Comparison of ENCODE assay signal across 1 cellular context in genomic region chr4:73452953-73453700, GRCh38.
TF ChIP-seq lines count a peak whose summit lies in the region.

No MANE protein-coding gene starts in this region.

TF ChIP-seq in HepG2, 621 proteins besides CTCF, POLR2A, EP300 and RAD21:
- TF ChIP-seq ZNF841 (CRISPR knock-in tag; IDR thresholded peaks at IDR 0.05; ENCODE audit: borderline replicate concordance) (0 out of 2 replicates have a peak, but pooled peaks have one; percentile 21), MIXL1 (CRISPR knock-in tag; IDR thresholded peaks at IDR 0.05) (peak; percentile 60; the same call in 1 of the 2 replicates), ZNF256 (CRISPR knock-in tag; conservative IDR thresholded peaks at IDR 0.05) (0 out of 2 replicates have a peak, but pooled peaks have one; percentile 20), ZSCAN30 (CRISPR knock-in tag; IDR thresholded peaks at IDR 0.05) (no peak), ZNF781 (CRISPR knock-in tag; IDR thresholded peaks at IDR 0.05; ENCODE audit: borderline replicate concordance, not compliant biosample characterization) (peak; percentile 22), PAF1 (CRISPR knock-in tag; IDR thresholded peaks at IDR 0.05) (peak; percentile 74), MBD4 (IDR thresholded peaks at IDR 0.05; ENCODE audit: borderline replicate concordance, low read length) (peak; percentile 81), ZNF589 (CRISPR knock-in tag; conservative IDR thresholded peaks at IDR 0.05) (0 out of 2 replicates have a peak, but pooled peaks have one; percentile 25), PHF8 (CRISPR knock-in tag; IDR thresholded peaks at IDR 0.05) (0 out of 2 replicates have a peak, but pooled peaks have one; percentile 17), ZFP82 (CRISPR knock-in tag; IDR thresholded peaks at IDR 0.05; ENCODE audit: borderline replicate concordance) (peak; percentile 32; the same call in 1 of the 2 replicates), MTF1 (CRISPR knock-in tag; IDR thresholded peaks at IDR 0.05) (peak; percentile 32; the same call in 1 of the 2 replicates), SSRP1 (CRISPR knock-in tag; IDR thresholded peaks at IDR 0.05) (0 out of 2 replicates have a peak, but pooled peaks have one; percentile 10), GATAD1 (CRISPR knock-in tag; IDR thresholded peaks at IDR 0.05) (0 out of 2 replicates have a peak, but pooled peaks have one; percentile 19), MLXIP (CRISPR knock-in tag; IDR thresholded peaks at IDR 0.05; ENCODE audit: borderline replicate concordance) (no peak), RBFOX2 (IDR thresholded peaks at IDR 0.05; ENCODE audit: low read depth, low read length) (peak; percentile 50; the same call in 1 of the 2 replicates), POLR2AphosphoS5 (IDR thresholded peaks at IDR 0.05; ENCODE audit: low read depth, low read length) (peak; percentile 79), ZNF263 (CRISPR knock-in tag; IDR thresholded peaks at IDR 0.05) (0 out of 2 replicates have a peak, but pooled peaks have one; percentile 11), MIER3 (CRISPR knock-in tag; IDR thresholded peaks at IDR 0.05; ENCODE audit: borderline replicate concordance) (no peak), ATF2 (CRISPR knock-in tag; IDR thresholded peaks at IDR 0.05) (no peak), ZBTB3 (CRISPR knock-in tag; IDR thresholded peaks at IDR 0.05; ENCODE audit: borderline replicate concordance, low read depth) (0 out of 2 replicates have a peak, but pooled peaks have one; percentile 29), ZFP36 (IDR thresholded peaks at IDR 0.05; ENCODE audit: borderline replicate concordance, low read depth, low read length, partially characterized antibody) (no peak), ZNF431 (CRISPR knock-in tag; IDR thresholded peaks at IDR 0.05; ENCODE audit: borderline replicate concordance, low read depth) (no peak), AFF4 (CRISPR knock-in tag; IDR thresholded peaks at IDR 0.05) (peak; percentile 93), ZFP36L1 (CRISPR knock-in tag; IDR thresholded peaks at IDR 0.05) (no peak), KMT2B (CRISPR knock-in tag; IDR thresholded peaks at IDR 0.05) (0 out of 2 replicates have a peak, but pooled peaks have one; percentile 15), TOE1 (CRISPR knock-in tag; IDR thresholded peaks at IDR 0.05) (0 out of 2 replicates have a peak, but pooled peaks have one; percentile 25), ZNF224 (CRISPR knock-in tag; IDR thresholded peaks at IDR 0.05) (no peak), BORCS8-MEF2B (CRISPR knock-in tag; IDR thresholded peaks at IDR 0.05) (peak; percentile 46), NKX3-1 (CRISPR knock-in tag; IDR thresholded peaks at IDR 0.05) (0 out of 2 replicates have a peak, but pooled peaks have one; percentile 4), POLR2G (IDR thresholded peaks at IDR 0.05; ENCODE audit: low read depth, low read length) (no peak), RBM22 (optimal IDR thresholded peaks at IDR 0.05; ENCODE audit: low read length) (peak; percentile 91)
- TF ChIP-seq, protein P1, sequence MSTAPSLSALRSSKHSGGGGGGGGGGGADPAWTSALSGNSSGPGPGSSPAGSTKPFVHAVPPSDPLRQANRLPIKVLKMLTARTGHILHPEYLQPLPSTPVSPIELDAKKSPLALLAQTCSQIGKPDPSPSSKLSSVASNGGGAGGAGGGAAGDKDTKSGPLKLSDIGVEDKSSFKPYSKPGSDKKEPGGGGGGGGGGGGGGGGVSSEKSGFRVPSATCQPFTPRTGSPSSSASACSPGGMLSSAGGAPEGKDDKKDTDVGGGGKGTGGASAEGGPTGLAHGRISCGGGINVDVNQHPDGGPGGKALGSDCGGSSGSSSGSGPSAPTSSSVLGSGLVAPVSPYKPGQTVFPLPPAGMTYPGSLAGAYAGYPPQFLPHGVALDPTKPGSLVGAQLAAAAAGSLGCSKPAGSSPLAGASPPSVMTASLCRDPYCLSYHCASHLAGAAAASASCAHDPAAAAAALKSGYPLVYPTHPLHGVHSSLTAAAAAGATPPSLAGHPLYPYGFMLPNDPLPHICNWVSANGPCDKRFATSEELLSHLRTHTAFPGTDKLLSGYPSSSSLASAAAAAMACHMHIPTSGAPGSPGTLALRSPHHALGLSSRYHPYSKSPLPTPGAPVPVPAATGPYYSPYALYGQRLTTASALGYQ (CRISPR knock-in tag; IDR thresholded peaks at IDR 0.05): no peak
- TF ChIP-seq, protein P2, sequence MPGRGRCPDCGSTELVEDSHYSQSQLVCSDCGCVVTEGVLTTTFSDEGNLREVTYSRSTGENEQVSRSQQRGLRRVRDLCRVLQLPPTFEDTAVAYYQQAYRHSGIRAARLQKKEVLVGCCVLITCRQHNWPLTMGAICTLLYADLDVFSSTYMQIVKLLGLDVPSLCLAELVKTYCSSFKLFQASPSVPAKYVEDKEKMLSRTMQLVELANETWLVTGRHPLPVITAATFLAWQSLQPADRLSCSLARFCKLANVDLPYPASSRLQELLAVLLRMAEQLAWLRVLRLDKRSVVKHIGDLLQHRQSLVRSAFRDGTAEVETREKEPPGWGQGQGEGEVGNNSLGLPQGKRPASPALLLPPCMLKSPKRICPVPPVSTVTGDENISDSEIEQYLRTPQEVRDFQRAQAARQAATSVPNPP (CRISPR knock-in tag; IDR thresholded peaks at IDR 0.05): 0 out of 2 replicates have a peak, but pooled peaks have one; percentile 38
- TF ChIP-seq, protein P3, sequence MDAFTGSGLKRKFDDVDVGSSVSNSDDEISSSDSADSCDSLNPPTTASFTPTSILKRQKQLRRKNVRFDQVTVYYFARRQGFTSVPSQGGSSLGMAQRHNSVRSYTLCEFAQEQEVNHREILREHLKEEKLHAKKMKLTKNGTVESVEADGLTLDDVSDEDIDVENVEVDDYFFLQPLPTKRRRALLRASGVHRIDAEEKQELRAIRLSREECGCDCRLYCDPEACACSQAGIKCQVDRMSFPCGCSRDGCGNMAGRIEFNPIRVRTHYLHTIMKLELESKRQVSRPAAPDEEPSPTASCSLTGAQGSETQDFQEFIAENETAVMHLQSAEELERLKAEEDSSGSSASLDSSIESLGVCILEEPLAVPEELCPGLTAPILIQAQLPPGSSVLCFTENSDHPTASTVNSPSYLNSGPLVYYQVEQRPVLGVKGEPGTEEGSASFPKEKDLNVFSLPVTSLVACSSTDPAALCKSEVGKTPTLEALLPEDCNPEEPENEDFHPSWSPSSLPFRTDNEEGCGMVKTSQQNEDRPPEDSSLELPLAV (CRISPR knock-in tag; conservative IDR thresholded peaks at IDR 0.05; ENCODE audit: low read depth): 0 out of 2 replicates have a peak, but pooled peaks have one; percentile 26
- TF ChIP-seq, protein P4, sequence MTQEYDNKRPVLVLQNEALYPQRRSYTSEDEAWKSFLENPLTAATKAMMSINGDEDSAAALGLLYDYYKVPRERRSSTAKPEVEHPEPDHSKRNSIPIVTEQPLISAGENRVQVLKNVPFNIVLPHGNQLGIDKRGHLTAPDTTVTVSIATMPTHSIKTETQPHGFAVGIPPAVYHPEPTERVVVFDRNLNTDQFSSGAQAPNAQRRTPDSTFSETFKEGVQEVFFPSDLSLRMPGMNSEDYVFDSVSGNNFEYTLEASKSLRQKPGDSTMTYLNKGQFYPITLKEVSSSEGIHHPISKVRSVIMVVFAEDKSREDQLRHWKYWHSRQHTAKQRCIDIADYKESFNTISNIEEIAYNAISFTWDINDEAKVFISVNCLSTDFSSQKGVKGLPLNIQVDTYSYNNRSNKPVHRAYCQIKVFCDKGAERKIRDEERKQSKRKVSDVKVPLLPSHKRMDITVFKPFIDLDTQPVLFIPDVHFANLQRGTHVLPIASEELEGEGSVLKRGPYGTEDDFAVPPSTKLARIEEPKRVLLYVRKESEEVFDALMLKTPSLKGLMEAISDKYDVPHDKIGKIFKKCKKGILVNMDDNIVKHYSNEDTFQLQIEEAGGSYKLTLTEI (CRISPR knock-in tag; conservative IDR thresholded peaks at IDR 0.05): no peak
- TF ChIP-seq, protein P5, sequence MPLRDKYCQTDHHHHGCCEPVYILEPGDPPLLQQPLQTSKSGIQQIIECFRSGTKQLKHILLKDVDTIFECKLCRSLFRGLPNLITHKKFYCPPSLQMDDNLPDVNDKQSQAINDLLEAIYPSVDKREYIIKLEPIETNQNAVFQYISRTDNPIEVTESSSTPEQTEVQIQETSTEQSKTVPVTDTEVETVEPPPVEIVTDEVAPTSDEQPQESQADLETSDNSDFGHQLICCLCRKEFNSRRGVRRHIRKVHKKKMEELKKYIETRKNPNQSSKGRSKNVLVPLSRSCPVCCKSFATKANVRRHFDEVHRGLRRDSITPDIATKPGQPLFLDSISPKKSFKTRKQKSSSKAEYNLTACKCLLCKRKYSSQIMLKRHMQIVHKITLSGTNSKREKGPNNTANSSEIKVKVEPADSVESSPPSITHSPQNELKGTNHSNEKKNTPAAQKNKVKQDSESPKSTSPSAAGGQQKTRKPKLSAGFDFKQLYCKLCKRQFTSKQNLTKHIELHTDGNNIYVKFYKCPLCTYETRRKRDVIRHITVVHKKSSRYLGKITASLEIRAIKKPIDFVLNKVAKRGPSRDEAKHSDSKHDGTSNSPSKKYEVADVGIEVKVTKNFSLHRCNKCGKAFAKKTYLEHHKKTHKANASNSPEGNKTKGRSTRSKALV (CRISPR knock-in tag; IDR thresholded peaks at IDR 0.05): peak; percentile 43; the same call in 1 of the 2 replicates
